1 cellular context compared by ENCODE assay signal in the genomic region with DNA sequence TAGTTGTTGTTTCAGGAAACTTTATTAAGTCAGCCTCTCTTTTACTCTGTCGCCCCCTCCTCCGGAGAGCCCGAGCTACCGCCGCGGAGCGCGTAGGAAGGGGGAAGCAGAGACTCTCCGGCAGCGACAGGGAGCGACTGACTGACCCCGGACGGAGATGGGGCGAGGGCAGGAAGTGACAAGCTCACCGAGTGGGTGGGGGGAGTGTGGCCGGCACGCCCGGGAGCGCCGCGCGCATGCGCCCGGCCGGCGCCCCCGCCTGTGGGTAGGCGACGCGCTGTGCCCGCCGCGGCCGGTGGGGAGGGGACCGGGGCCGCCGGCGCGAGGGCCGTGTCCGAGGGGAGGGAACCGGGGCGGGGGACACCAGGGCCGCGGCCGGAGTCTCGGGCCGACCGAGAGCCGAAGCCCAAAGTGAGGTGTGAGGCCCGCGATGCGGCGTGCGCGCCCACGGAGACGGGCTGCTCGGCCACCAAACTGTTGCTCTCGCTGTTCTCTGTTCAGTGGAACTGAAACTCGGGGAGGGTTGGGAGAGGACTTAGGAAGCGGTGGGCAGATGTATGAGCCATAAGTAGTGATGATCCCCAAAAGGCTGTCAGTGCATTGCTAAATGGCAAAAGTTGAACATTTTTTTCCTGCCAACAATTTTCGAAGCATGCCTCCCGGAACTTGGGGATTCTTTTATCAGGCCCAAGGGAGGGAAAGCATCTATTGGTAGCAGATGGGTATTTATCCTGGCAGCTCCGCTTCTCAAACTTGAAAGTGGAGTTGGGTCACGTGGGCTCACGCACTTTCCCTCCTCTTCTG.
TF ChIP-seq lines count a peak whose summit lies in the region.

A gene with protein sequence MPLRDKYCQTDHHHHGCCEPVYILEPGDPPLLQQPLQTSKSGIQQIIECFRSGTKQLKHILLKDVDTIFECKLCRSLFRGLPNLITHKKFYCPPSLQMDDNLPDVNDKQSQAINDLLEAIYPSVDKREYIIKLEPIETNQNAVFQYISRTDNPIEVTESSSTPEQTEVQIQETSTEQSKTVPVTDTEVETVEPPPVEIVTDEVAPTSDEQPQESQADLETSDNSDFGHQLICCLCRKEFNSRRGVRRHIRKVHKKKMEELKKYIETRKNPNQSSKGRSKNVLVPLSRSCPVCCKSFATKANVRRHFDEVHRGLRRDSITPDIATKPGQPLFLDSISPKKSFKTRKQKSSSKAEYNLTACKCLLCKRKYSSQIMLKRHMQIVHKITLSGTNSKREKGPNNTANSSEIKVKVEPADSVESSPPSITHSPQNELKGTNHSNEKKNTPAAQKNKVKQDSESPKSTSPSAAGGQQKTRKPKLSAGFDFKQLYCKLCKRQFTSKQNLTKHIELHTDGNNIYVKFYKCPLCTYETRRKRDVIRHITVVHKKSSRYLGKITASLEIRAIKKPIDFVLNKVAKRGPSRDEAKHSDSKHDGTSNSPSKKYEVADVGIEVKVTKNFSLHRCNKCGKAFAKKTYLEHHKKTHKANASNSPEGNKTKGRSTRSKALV (minus strand): TSS at position 143 of the 804 bp plus-strand sequence. CDS start 1,151 bp downstream, outside the sequence.

TF ChIP-seq in WTC11, 78 proteins besides CTCF, POLR2A, EP300 and RAD21 (continued from another document):
- TF ChIP-seq ARID4B (CRISPR knock-in tag; IDR thresholded peaks at IDR 0.05; ENCODE audit: borderline replicate concordance) (peak; percentile 15; the same call in 1 of the 2 replicates), ZNF423 (CRISPR knock-in tag; IDR thresholded peaks at IDR 0.05) (no peak), ZBTB43 (CRISPR knock-in tag; IDR thresholded peaks at IDR 0.05) (no peak), FOXK1 (CRISPR knock-in tag; IDR thresholded peaks at IDR 0.05) (0 out of 2 replicates have a peak, but pooled peaks have one; percentile 8), SMAD4 (CRISPR knock-in tag; IDR thresholded peaks at IDR 0.05) (no peak)
TF ChIP-seq in WTC11: peak in this region for 12.
